ENCODE assay signal across 7 cellular contexts in genomic region chr5:1524481-1524798, GRCh38. TPM values are rescaled to one million over a fixed set of nuclear protein-coding genes. Genes with fewer than 3 reads are reported as not detected.
A peak's percentile ranks its signal among the peaks of the same experiment; 100 is the strongest.
DNase-seq lines count a peak whose midpoint lies in the region; ATAC-seq and TF ChIP-seq lines count a peak whose summit lies in the region.

No MANE protein-coding gene starts in this region.

- no peak overlapping the region for H2BK15ac ChIP-seq in IMR-90 (ENCODE audit: low read depth, low read length)

- TF ChIP-seq RAD21 in IMR-90 (IDR thresholded peaks at IDR 0.05; ENCODE audit: low read length), result no peak

- TF ChIP-seq CTCF in IMR-90 (conservative IDR thresholded peaks at IDR 0.05; ENCODE audit: low read depth, low read length), result no peak
- no peak for TF ChIP-seq CTCF in kidney epithelial cell (IDR thresholded peaks at IDR 0.05; ENCODE audit: insufficient read depth, low read length, poor library complexity, severe bottlenecking)
- TF ChIP-seq CTCF in suprapubic skin (IDR thresholded peaks at IDR 0.05), result no peak

- in situ Hi-C loops in IMR-90 (cut with MboI; ENCODE audit: low sequenced_read_pairs), result no loop called here

- POLR2A ChIA-PET in IMR-90 (lab: Charles Lee; ENCODE audit: unreplicated experiment), result no interaction called here

- TF ChIP-seq POLR2A in IMR-90 (IDR thresholded peaks at IDR 0.05; ENCODE audit: low read depth, low read length) (no peak), suprapubic skin (IDR thresholded peaks at IDR 0.05) (no peak)

- dilution Hi-C loops in IMR-90 (cut with HindIII; ENCODE audit: low sequenced_read_pairs, unreplicated experiment), result no loop called here

- peak overlapping the region; percentile 69 for H3K14ac ChIP-seq in IMR-90 (replicated peaks; ENCODE audit: low read depth, low read length)

- ATAC-seq in IMR-90 (ENCODE audit: low read depth) (no peak), GM18502 (IDR thresholded peaks at IDR 0.05; ENCODE audit: poor library complexity, unreplicated experiment) (no peak)

- H2BK5ac ChIP-seq in IMR-90 (ENCODE audit: low read depth, low read length, poor library complexity, severe bottlenecking), result peak overlapping the region; percentile 28

- peak overlapping the region; percentile 96 to 98 for H4K8ac ChIP-seq in IMR-90 (ENCODE audit: low read depth in 2 of 2, low read length in 2 of 2)

- no peak overlapping the region for H3K56ac ChIP-seq in IMR-90 (ENCODE audit: extremely low read depth, insufficient read depth, low read length)

- H2AK9ac ChIP-seq in IMR-90 (replicated peaks; ENCODE audit: low read depth, low read length, poor library complexity), result peak overlapping the region; percentile 95

- H4K91ac ChIP-seq in IMR-90 (ENCODE audit: insufficient read depth, low read depth, low read length), result peak overlapping the region; percentile 75

- CTCF ChIA-PET in IMR-90 (lab: Yijun Ruan, JAX), result no interaction called here

- H3K9ac ChIP-seq in IMR-90 (ENCODE audit: low read depth, low read length), result peak overlapping the region; percentile 50

- H3K9me3 ChIP-seq in IMR-90 (ENCODE audit: control insufficient read depth, insufficient read depth, low read length) (no peaks in the 10 kb centered on the region), suprapubic skin (no peaks in the 10 kb centered on the region)

- H3K27me3 ChIP-seq in IMR-90 (ENCODE audit: control insufficient read depth, insufficient read depth, low read length), result peaks cover 6% of the 10 kb centered on the region
- H3K27me3 ChIP-seq in kidney epithelial cell (ENCODE audit: control insufficient read depth, insufficient read depth, low read length), result no peaks in the 10 kb centered on the region
- no peaks in the 10 kb centered on the region for H3K27me3 ChIP-seq in suprapubic skin

- H4K5ac ChIP-seq in IMR-90 (ENCODE audit: low read depth, low read length), result peak overlapping the region; percentile 87

- peak overlapping the region; percentile 61; the same call in 1 of the 2 replicates for H3K18ac ChIP-seq in IMR-90 (ENCODE audit: low read depth, low read length)

- TF ChIP-seq EP300 in suprapubic skin (IDR thresholded peaks at IDR 0.05), result no peak

- H3K23ac ChIP-seq in IMR-90 (ENCODE audit: low read depth, low read length), result peak overlapping the region; percentile 9; the same call in 1 of the 2 replicates

- H3K4ac ChIP-seq in IMR-90 (ENCODE audit: low read depth, low read length), result peak overlapping the region; percentile 71

- peak overlapping the region; percentile 16; the same call in 1 of the 2 replicates for H2BK120ac ChIP-seq in IMR-90 (ENCODE audit: low read depth, low read length)

- peak overlapping the region; percentile 56 for H2AK5ac ChIP-seq in IMR-90 (ENCODE audit: low read depth, low read length)

- DNase-seq in IMR-90 (no peak), kidney epithelial cell (ENCODE audit: low read depth) (no peak), suprapubic skin (ENCODE audit: low spot score in 2 of 2) (no peak), 8988T (no peak), hypothalamus (lab: John Stamatoyannopoulos, UW) (no peak)

- intact Hi-C loops in IMR-90 (cut with micrococcal nuclease), result loop anchor here (5.0 kb wide), 2 partner anchors 47 to 118 kb away; no protein-coding TSS in a partner anchor

- H3K4me1 ChIP-seq in IMR-90 (ENCODE audit: control insufficient read depth, insufficient read depth, low read length) (peaks cover 9% of the 10 kb centered on the region), suprapubic skin (peaks cover 22% of the 10 kb centered on the region)

- peak overlapping the region; percentile 73 for H3K4me2 ChIP-seq in IMR-90 (ENCODE audit: low read depth, low read length)

- WGBS in IMR-90 (ENCODE audit: extremely low coverage in 2 of 2, insufficient read length in 1 of 2), 2 experiments, result 83% methylated on average over 9 of the region's 13 CpGs; no CpG with 5 or more reads in 1 of the 2 experiments
- no CpG with 5 or more reads among the region's 13 CpGs for WGBS in suprapubic skin

- peaks cover 10% of the 10 kb centered on the region; the same call in 1 of the 2 replicates for H3K9me1 ChIP-seq in IMR-90 (ENCODE audit: insufficient read depth, low read length)

- H3K4me3 ChIP-seq in IMR-90 (ENCODE audit: insufficient read depth, low read depth, low read length) (peak overlapping the region; percentile 99), kidney epithelial cell (ENCODE audit: low read depth, low read length) (peak overlapping the region; percentile 71), suprapubic skin (peak overlapping the region; percentile 78)

- no peak overlapping the region for H2BK20ac ChIP-seq in IMR-90 (ENCODE audit: low read depth, low read length)

- peak overlapping the region; percentile 93 for H2AFZ ChIP-seq in IMR-90 (replicated peaks; ENCODE audit: low read length, poor library complexity)

- BruUV-seq in IMR-90 (replicated peaks; lab: Mats Ljungman, UMichigan), result no TSS peak

- H3K27ac ChIP-seq in IMR-90 (ENCODE audit: insufficient read depth, low read length), result peak overlapping the region; percentile 92
- peak overlapping the region; percentile 40 for H3K27ac ChIP-seq in angular gyrus (ENCODE audit: low read depth, low read length)
- H3K27ac ChIP-seq in suprapubic skin, result peak overlapping the region; percentile 77

- H4K20me1 ChIP-seq in IMR-90 (ENCODE audit: insufficient read depth, low read length), result peaks cover 32% of the 10 kb centered on the region

- peaks cover 7 to 32% of the 10 kb centered on the region in 2 experiments; a peak in 3 of 4 replicates for H3K79me1 ChIP-seq in IMR-90 (ENCODE audit: low read depth in 1 of 2, low read length in 2 of 2)

- peaks cover 12% of the 10 kb centered on the region for H3K36me3 ChIP-seq in IMR-90 (ENCODE audit: control insufficient read depth, insufficient read depth, low read length)
- peaks cover 2% of the 10 kb centered on the region for H3K36me3 ChIP-seq in kidney epithelial cell (ENCODE audit: control insufficient read depth, insufficient read depth, low read length)
- no peaks in the 10 kb centered on the region for H3K36me3 ChIP-seq in suprapubic skin

TF ChIP-seq in IMR-90, 13 proteins besides CTCF, POLR2A, EP300 and RAD21:
- TF ChIP-seq RCOR1 (IDR thresholded peaks at IDR 0.05; ENCODE audit: insufficient replicate concordance, low read length) (no peak), CHD1 (IDR thresholded peaks at IDR 0.05; ENCODE audit: low read depth, low read length) (no peak), USF2 (IDR thresholded peaks at IDR 0.05; ENCODE audit: low read depth, low read length) (no peak), CEBPB (IDR thresholded peaks at IDR 0.05; ENCODE audit: low read depth, low read length) (no peak), BHLHE40 (IDR thresholded peaks at IDR 0.05; ENCODE audit: low read depth, low read length) (no peak), SMC3 (IDR thresholded peaks at IDR 0.05; ENCODE audit: low read depth, low read length) (no peak), RFX5 (IDR thresholded peaks at IDR 0.05; ENCODE audit: low read depth, low read length) (no peak), NFE2L2 (IDR thresholded peaks at IDR 0.05; ENCODE audit: low read depth, low read length) (no peak), MXI1 (IDR thresholded peaks at IDR 0.05; ENCODE audit: borderline replicate concordance, low read depth, low read length) (no peak), ELK1 (IDR thresholded peaks at IDR 0.05; ENCODE audit: borderline replicate concordance, low read depth, low read length) (no peak), MAZ (IDR thresholded peaks at IDR 0.05; ENCODE audit: borderline replicate concordance, low read depth, low read length) (no peak)

RNA-seq across cellular contexts. Expression of gene LPCAT1, which starts 0.7 kb away (rescaled TPM):
- total RNA-seq in IMR-90 (2012; rRNA removed), result 17.7 and 22.2 TPM in 2 replicates
- polyA plus RNA-seq in IMR-90 (2012; rRNA removed), result 31.5 and 33.6 TPM in 2 replicates
- polyA plus RNA-seq in IMR-90 (2012; cell fraction: cytosol; rRNA removed), result 38.2 and 38.4 TPM in 2 replicates
- 63.9 and 71.1 TPM in 2 replicates for polyA plus RNA-seq in IMR-90 (2012; cell fraction: nucleus; rRNA removed; ENCODE audit: low replicate concordance)
- total RNA-seq in kidney epithelial cell, result 80.9 and 87.6 TPM in 2 replicates
- 10 to 100 TPM; 11.3 to 21.0 (median 13.8) TPM for total RNA-seq in suprapubic skin

Comparison
In these comparisons a context has a peak if more than half of its experiments do, and no peak if none do; other contexts are left out.
1. H3K27ac ChIP-seq: peak in every context shown above with its lines; median percentile 92 in IMR-90; 77 in suprapubic skin; 40 in angular gyrus.